ENCODE assay signal across 1 cellular context in the genomic region with DNA sequence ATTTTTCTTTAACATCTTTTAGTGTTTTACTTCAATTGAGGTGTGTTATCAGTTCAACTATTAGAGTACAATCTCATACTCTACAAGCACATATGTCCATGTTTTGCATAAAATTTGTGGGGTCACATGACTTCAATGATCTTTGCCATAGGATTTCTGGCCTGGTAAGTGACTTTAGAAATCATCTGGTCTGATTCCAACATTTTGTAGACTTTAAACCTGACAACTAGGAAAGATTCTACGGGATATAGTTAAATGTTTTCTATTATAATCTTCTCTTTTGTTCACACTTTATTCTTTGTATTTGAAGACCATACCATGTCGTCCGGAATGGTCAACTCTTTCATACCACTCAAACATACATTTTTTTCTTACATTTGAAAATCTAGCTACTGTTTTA.
TF ChIP-seq lines count a peak whose summit lies in the region.

No MANE protein-coding gene starts in this region.

TF ChIP-seq in endothelial cell of umbilical vein, 7 proteins besides CTCF, POLR2A, EP300 and RAD21 (continued from another document):
- TF ChIP-seq, protein P1, sequence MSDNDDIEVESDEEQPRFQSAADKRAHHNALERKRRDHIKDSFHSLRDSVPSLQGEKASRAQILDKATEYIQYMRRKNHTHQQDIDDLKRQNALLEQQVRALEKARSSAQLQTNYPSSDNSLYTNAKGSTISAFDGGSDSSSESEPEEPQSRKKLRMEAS (IDR thresholded peaks at IDR 0.05; ENCODE audit: insufficient read depth, insufficient read length): no peak
- TF ChIP-seq JUN (IDR thresholded peaks at IDR 0.05; ENCODE audit: borderline replicate concordance, insufficient read depth, insufficient read length, low read depth): no peak
- no peak for TF ChIP-seq FOS (IDR thresholded peaks at IDR 0.05; ENCODE audit: borderline replicate concordance, insufficient read depth, low read length)
- TF ChIP-seq POLR2AphosphoS5 (IDR thresholded peaks at IDR 0.05; ENCODE audit: insufficient read depth, low read depth, low read length): no peak
